In the genomic region with DNA sequence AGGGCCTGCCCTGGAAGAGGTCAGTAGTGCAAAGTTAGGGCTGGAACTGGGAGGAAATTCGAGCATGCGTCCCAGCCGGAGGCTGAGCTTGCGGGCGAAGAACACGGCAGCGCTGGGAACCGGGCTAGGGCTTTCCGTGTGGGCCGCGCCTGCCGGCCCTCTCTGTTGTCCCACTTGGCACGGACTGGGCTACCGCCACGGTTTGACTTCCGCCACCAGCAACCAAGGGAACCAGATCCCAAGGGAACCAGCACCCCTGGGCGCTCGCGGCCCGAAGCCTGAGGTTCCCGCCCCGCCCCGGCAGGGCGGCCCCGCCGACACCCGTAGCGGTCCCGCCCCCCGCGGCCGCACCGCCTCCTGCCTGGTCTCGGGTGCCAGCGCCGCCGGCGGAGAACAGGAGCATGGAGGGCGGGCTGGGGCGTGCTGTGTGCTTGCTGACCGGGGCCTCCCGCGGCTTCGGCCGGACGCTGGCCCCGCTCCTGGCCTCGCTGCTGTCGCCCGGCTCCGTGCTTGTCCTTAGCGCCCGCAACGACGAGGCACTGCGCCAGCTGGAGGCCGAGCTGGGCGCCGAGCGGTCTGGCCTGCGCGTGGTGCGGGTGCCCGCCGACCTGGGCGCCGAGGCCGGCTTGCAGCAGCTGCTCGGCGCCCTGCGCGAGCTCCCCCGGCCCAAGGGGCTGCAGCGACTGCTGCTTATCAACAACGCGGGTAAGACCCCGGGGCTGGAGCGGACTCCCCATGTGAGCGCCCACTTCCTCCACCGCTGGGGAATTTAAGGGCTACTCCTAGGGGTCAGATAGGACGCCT, we compare ENCODE assay signal across 1 cellular context.
A peak's percentile ranks its signal among the peaks of the same experiment; 100 is the strongest.
TF ChIP-seq lines count a peak whose summit lies in the region.

TSS of gene SPR (plus strand) at position 377 of the 804 bp plus-strand sequence. CDS start at position 402, 25 bp downstream.

TF ChIP-seq in HepG2, 621 proteins besides CTCF, POLR2A, EP300 and RAD21 (continued from another document and continues in another):
- TF ChIP-seq ZHX2 (IDR thresholded peaks at IDR 0.05; ENCODE audit: low read depth) (no peak; the same call in 1 of the 2 replicates), ZHX2 (CRISPR knock-in tag; IDR thresholded peaks at IDR 0.05; ENCODE audit: borderline replicate concordance) (peak; percentile 81), ZNF230 (CRISPR knock-in tag; IDR thresholded peaks at IDR 0.05) (peak; percentile 94), ZBTB7A (CRISPR knock-in tag; IDR thresholded peaks at IDR 0.05) (peak; percentile 60; the same call in 1 of the 2 replicates), HDAC1 (CRISPR knock-in tag; IDR thresholded peaks at IDR 0.05) (peak; percentile 63), GATAD2A (CRISPR knock-in tag; IDR thresholded peaks at IDR 0.05) (no peak), ZFP41 (CRISPR knock-in tag; IDR thresholded peaks at IDR 0.05; ENCODE audit: borderline replicate concordance) (no peak), SMYD3 (CRISPR knock-in tag; IDR thresholded peaks at IDR 0.05) (no peak), SALL2 (CRISPR knock-in tag; IDR thresholded peaks at IDR 0.05) (peak; percentile 37), AGO1 (IDR thresholded peaks at IDR 0.05; ENCODE audit: low read depth, low read length, poor library complexity, severe bottlenecking) (no peak), MZF1 (CRISPR knock-in tag; IDR thresholded peaks at IDR 0.05; ENCODE audit: borderline replicate concordance) (no peak), ZKSCAN1 (IDR thresholded peaks at IDR 0.05; ENCODE audit: low read length) (no peak), ZNF776 (CRISPR knock-in tag; IDR thresholded peaks at IDR 0.05) (peak; percentile 88; the same call in 1 of the 2 replicates), NFRKB (IDR thresholded peaks at IDR 0.05) (no peak), GRHL1 (CRISPR knock-in tag; conservative IDR thresholded peaks at IDR 0.05) (no peak), GATAD1 (CRISPR knock-in tag; IDR thresholded peaks at IDR 0.05) (no peak), ZNF710 (CRISPR knock-in tag; IDR thresholded peaks at IDR 0.05; ENCODE audit: borderline replicate concordance) (no peak; the same call in 1 of the 2 replicates), ZNF839 (CRISPR knock-in tag; IDR thresholded peaks at IDR 0.05; ENCODE audit: borderline replicate concordance) (no peak), ZNF562 (CRISPR knock-in tag; IDR thresholded peaks at IDR 0.05; ENCODE audit: borderline replicate concordance) (peak; percentile 52; the same call in 1 of the 2 replicates), KLF11 (CRISPR knock-in tag; IDR thresholded peaks at IDR 0.05) (no peak), ZFP90 (CRISPR knock-in tag; IDR thresholded peaks at IDR 0.05; ENCODE audit: borderline replicate concordance) (peak; percentile 81), ERF (CRISPR knock-in tag; IDR thresholded peaks at IDR 0.05) (no peak; the same call in 1 of the 2 replicates), ZNF446 (CRISPR knock-in tag; IDR thresholded peaks at IDR 0.05) (peak; percentile 94), SP4 (CRISPR knock-in tag; IDR thresholded peaks at IDR 0.05) (peak; percentile 88), POLR2G (IDR thresholded peaks at IDR 0.05; ENCODE audit: low read depth, low read length) (peak; percentile 79), ZNF619 (CRISPR knock-in tag; IDR thresholded peaks at IDR 0.05) (no peak), RNF2 (conservative IDR thresholded peaks at IDR 0.05; ENCODE audit: low read depth) (peak; percentile 55; the same call in 1 of the 2 replicates), TCF12 (IDR thresholded peaks at IDR 0.05) (no peak), TCF12 (CRISPR knock-in tag; IDR thresholded peaks at IDR 0.05) (peak; percentile 63), STAG1 (CRISPR knock-in tag; IDR thresholded peaks at IDR 0.05) (no peak), SETDB1 (CRISPR knock-in tag; IDR thresholded peaks at IDR 0.05; ENCODE audit: borderline replicate concordance) (no peak), AKAP8 (CRISPR knock-in tag; IDR thresholded peaks at IDR 0.05) (no peak; the same call in none of the 2 replicates), ATF3 (CRISPR knock-in tag; IDR thresholded peaks at IDR 0.05) (no peak), ZNF121 (CRISPR knock-in tag; IDR thresholded peaks at IDR 0.05) (no peak), KMT2B (CRISPR knock-in tag; IDR thresholded peaks at IDR 0.05) (no peak; the same call in 1 of the 2 replicates)
- TF ChIP-seq, protein P1, sequence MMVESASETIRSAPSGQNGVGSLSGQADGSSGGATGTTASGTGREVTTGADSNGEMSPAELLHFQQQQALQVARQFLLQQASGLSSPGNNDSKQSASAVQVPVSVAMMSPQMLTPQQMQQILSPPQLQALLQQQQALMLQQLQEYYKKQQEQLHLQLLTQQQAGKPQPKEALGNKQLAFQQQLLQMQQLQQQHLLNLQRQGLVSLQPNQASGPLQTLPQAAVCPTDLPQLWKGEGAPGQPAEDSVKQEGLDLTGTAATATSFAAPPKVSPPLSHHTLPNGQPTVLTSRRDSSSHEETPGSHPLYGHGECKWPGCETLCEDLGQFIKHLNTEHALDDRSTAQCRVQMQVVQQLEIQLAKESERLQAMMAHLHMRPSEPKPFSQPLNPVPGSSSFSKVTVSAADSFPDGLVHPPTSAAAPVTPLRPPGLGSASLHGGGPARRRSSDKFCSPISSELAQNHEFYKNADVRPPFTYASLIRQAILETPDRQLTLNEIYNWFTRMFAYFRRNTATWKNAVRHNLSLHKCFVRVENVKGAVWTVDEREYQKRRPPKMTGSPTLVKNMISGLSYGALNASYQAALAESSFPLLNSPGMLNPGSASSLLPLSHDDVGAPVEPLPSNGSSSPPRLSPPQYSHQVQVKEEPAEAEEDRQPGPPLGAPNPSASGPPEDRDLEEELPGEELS (CRISPR knock-in tag; IDR thresholded peaks at IDR 0.05), result peak; percentile 29; the same call in 1 of the 2 replicates
- TF ChIP-seq, protein P2, sequence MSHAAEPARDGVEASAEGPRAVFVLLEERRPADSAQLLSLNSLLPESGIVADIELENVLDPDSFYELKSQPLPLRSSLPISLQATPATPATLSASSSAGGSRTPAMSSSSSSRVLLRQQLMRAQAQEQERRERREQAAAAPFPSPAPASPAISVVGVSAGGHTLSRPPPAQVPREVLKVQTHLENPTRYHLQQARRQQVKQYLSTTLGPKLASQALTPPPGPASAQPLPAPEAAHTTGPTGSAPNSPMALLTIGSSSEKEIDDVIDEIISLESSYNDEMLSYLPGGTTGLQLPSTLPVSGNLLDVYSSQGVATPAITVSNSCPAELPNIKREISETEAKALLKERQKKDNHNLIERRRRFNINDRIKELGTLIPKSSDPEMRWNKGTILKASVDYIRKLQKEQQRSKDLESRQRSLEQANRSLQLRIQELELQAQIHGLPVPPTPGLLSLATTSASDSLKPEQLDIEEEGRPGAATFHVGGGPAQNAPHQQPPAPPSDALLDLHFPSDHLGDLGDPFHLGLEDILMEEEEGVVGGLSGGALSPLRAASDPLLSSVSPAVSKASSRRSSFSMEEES (CRISPR knock-in tag; IDR thresholded peaks at IDR 0.05), result no peak
- TF ChIP-seq, protein P3, sequence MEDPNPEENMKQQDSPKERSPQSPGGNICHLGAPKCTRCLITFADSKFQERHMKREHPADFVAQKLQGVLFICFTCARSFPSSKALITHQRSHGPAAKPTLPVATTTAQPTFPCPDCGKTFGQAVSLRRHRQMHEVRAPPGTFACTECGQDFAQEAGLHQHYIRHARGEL (CRISPR knock-in tag; IDR thresholded peaks at IDR 0.05), result no peak
- TF ChIP-seq, protein P4, sequence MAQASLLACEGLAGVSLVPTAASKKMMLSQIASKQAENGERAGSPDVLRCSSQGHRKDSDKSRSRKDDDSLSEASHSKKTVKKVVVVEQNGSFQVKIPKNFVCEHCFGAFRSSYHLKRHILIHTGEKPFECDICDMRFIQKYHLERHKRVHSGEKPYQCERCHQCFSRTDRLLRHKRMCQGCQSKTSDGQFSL (CRISPR knock-in tag; IDR thresholded peaks at IDR 0.05), result no peak
- TF ChIP-seq, protein P5, sequence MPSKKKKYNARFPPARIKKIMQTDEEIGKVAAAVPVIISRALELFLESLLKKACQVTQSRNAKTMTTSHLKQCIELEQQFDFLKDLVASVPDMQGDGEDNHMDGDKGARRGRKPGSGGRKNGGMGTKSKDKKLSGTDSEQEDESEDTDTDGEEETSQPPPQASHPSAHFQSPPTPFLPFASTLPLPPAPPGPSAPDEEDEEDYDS (CRISPR knock-in tag; IDR thresholded peaks at IDR 0.05), result peak; percentile 38; the same call in 1 of the 2 replicates
- TF ChIP-seq, protein P6, sequence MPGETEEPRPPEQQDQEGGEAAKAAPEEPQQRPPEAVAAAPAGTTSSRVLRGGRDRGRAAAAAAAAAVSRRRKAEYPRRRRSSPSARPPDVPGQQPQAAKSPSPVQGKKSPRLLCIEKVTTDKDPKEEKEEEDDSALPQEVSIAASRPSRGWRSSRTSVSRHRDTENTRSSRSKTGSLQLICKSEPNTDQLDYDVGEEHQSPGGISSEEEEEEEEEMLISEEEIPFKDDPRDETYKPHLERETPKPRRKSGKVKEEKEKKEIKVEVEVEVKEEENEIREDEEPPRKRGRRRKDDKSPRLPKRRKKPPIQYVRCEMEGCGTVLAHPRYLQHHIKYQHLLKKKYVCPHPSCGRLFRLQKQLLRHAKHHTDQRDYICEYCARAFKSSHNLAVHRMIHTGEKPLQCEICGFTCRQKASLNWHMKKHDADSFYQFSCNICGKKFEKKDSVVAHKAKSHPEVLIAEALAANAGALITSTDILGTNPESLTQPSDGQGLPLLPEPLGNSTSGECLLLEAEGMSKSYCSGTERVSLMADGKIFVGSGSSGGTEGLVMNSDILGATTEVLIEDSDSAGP (CRISPR knock-in tag; IDR thresholded peaks at IDR 0.05; ENCODE audit: borderline replicate concordance), result no peak; the same call in 1 of the 2 replicates
